In the genomic region with DNA sequence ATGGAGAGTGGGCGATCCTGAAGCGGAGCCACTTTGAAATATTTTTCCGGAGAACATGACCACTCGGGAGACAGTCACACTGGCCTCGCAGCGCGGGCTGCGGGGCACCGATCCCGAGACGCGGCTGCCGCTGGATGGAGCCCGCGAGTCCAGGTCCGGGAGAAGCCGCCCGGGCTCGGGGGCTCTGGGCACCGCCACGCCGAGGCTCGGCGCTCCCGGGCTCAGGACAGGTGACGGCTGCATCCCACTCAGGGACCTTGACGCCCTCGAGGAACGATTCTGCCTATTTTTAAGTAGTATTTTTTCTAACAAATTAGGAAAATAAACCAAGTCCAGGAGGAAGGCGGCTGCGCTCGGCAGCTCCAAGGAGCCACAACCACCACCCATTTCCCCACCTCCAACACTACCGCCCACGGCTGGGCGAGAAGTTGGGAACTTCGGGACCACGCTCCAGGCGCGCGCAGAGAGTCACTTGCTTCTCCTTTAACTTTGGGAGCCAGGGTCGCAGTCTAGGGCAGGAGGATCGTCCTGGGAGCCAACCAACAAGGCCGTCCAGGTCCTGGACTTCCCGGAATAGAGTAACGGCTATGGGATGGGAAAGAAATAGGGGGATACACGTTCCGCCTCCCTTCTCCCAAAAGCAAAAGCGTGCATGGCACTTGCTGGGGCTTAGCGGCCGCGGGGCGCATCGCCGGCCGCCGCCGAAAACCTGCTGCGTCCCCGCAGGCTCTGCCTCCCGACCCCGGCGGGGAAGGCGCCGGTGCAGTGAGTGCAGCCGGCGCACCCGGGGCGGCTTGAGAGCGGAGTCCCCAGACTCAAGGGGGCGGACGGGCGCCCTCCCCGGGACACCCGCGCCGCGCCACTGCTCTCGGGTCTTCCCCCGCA, we compare ENCODE assay signal across 1 cellular context.
TF ChIP-seq lines count a peak whose summit lies in the region.

No MANE protein-coding gene starts in this region.

TF ChIP-seq in H1, 55 proteins besides CTCF, POLR2A, EP300 and RAD21 (continued from another document):
- TF ChIP-seq CTBP2 (IDR thresholded peaks at IDR 0.05; ENCODE audit: borderline replicate concordance, insufficient read depth, insufficient read length, low read length), result peak; percentile 72
- TF ChIP-seq YY1 (IDR thresholded peaks at IDR 0.05; ENCODE audit: low read depth, low read length), result 0 out of 2 replicates have a peak, but pooled peaks have one; percentile 17
- no peak for TF ChIP-seq HDAC6 (IDR thresholded peaks at IDR 0.05; ENCODE audit: low read depth, low read length)
- TF ChIP-seq BACH1 (IDR thresholded peaks at IDR 0.05; ENCODE audit: low read length), result peak; percentile 43; the same call in 1 of the 2 replicates
- TF ChIP-seq NANOG (IDR thresholded peaks at IDR 0.05; ENCODE audit: insufficient read depth, low read depth, low read length, poor library complexity, severe bottlenecking), result peak; percentile 21
- TF ChIP-seq GABPA (IDR thresholded peaks at IDR 0.05; ENCODE audit: borderline replicate concordance, insufficient read depth, low read length), result peak; percentile 50; the same call in 1 of the 2 replicates
- TF ChIP-seq SIRT6 (IDR thresholded peaks at IDR 0.05; ENCODE audit: low read length), result no peak
- TF ChIP-seq HDAC2 (IDR thresholded peaks at IDR 0.05; ENCODE audit: borderline replicate concordance in 1 of 2, low read depth in 2 of 2, low read length in 2 of 2), result no peak; a peak in 1 of 4 replicates
- no peak for TF ChIP-seq EGR1 (IDR thresholded peaks at IDR 0.05; ENCODE audit: borderline replicate concordance, low read depth, low read length)
- TF ChIP-seq RBBP5 (IDR thresholded peaks at IDR 0.05; ENCODE audit: borderline replicate concordance, low read depth, low read length), result 0 out of 2 replicates have a peak, but pooled peaks have one; percentile 16
- no peak for TF ChIP-seq TEAD4 (IDR thresholded peaks at IDR 0.05; ENCODE audit: low read depth, low read length)
